In genomic region chr12:751828-752672, GRCh38 we compare ENCODE assay signal across 8 cellular contexts. TPM values are rescaled to one million over a fixed set of nuclear protein-coding genes. Genes with fewer than 3 reads are reported as not detected.
A peak's percentile ranks its signal among the peaks of the same experiment; 100 is the strongest.
DNase-seq lines count a peak whose midpoint lies in the region; ATAC-seq lines count a peak whose summit lies in the region.

Gene WNK1, plus strand, starts transcription at chr12:752579. Its CDS starts 987 bp downstream, at chr12:753566.

- no peaks in the 10 kb centered on the region for H3K27me3 Mint-ChIP-seq in activated CD4-positive, alpha-beta T cell treated with anti-CD3 and anti-CD28 coated beads, Interleukin-2, amount 10 ng/mL, durations not matched to agents 7 days and 5 days

- no peaks in the 10 kb centered on the region for H3K36me3 ChIP-seq in BLaER1

- peak within 1 kb of the TSS; percentile 99 for H3K4me2 ChIP-seq in BLaER1

- POLR2A ChIA-PET in activated CD4-positive, alpha-beta T cell treated with anti-CD3 and anti-CD28 coated beads, Interleukin-2, amount 10 ng/mL, durations not matched to agents 7 days and 5 days (lab: Charles Lee), result interaction anchor here (0.6 to 1.5 kb wide), 6 partner anchors 23 to 137 kb away, joined by 3 to 11 read pairs (median 4); no protein-coding TSS in a partner anchor

- H3K4me1 ChIP-seq in BLaER1, result peaks cover 40% of the 10 kb centered on the region

- peaks cover 34% of the 10 kb centered on the region for H3K36me3 Mint-ChIP-seq in activated CD4-positive, alpha-beta T cell treated with anti-CD3 and anti-CD28 coated beads, Interleukin-2, amount 10 ng/mL, durations not matched to agents 7 days and 5 days (ENCODE audit: low read depth)

- peak within 1 kb of the TSS; percentile 91 for H3K27ac Mint-ChIP-seq in activated CD4-positive, alpha-beta T cell treated with anti-CD3 and anti-CD28 coated beads, Interleukin-2, amount 10 ng/mL, durations not matched to agents 7 days and 5 days

- peak within 1 kb of the TSS; percentile 97 for H3K4me3 Mint-ChIP-seq in activated CD4-positive, alpha-beta T cell treated with anti-CD3 and anti-CD28 coated beads, Interleukin-2, amount 10 ng/mL, durations not matched to agents 7 days and 5 days

- H3K4me1 Mint-ChIP-seq in activated CD4-positive, alpha-beta T cell treated with anti-CD3 and anti-CD28 coated beads, Interleukin-2, amount 10 ng/mL, durations not matched to agents 7 days and 5 days, result peaks cover 28% of the 10 kb centered on the region

- H3K9me3 Mint-ChIP-seq in activated CD4-positive, alpha-beta T cell treated with anti-CD3 and anti-CD28 coated beads, Interleukin-2, amount 10 ng/mL, durations not matched to agents 7 days and 5 days, result no peaks in the 10 kb centered on the region

- H3K9ac ChIP-seq in BLaER1, result peak within 1 kb of the TSS; percentile 94

- CTCF ChIA-PET in activated CD4-positive, alpha-beta T cell treated with anti-CD3 and anti-CD28 coated beads, Interleukin-2, amount 10 ng/mL, durations not matched to agents 7 days and 5 days (lab: Charles Lee), result interaction anchor here (0.6 to 6.1 kb wide), 42 partner anchors 9 to 300 kb away, joined by 3 to 91 read pairs (median 6); partner anchors contain the start of gene NINJ2

- peaks cover 43% of the 10 kb centered on the region for H4K20me1 ChIP-seq in BLaER1

- peak within 1 kb of the TSS; percentile 89 for H3K27ac ChIP-seq in BLaER1

- H3K9me3 ChIP-seq in BLaER1, result no peaks in the 10 kb centered on the region

- no peaks in the 10 kb centered on the region for H3K27me3 ChIP-seq in BLaER1

- DNase-seq in NCI-H69 (lab: John Stamatoyannopoulos, UW) (peak; percentile 100), cortex of kidney (lab: John Stamatoyannopoulos, UW) (peak; percentile 28), left kidney (ENCODE audit: low read depth, low spot score) (peak; percentile 99)
- peak; percentile 97 for DNase-seq in activated CD4-positive, alpha-beta T cell treated with anti-CD3 and anti-CD28 coated beads, Interleukin-2, amount 10 ng/mL, durations not matched to agents 7 days and 5 days
- DNase-seq in stimulated activated CD4-positive, alpha-beta T cell treated with anti-CD3 and anti-CD28 coated beads, Interleukin-2, amount 100 ng/mL, for 4 hours (ENCODE audit: low read depth), result peak; percentile 96

- ATAC-seq in GM19328 (IDR thresholded peaks at IDR 0.05; ENCODE audit: unreplicated experiment) (peak; percentile 47), HG03520 (IDR thresholded peaks at IDR 0.05; ENCODE audit: unreplicated experiment) (peak; percentile 38)

- peak within 1 kb of the TSS; percentile 96 for H3K4me3 ChIP-seq in BLaER1

RNA-seq across cellular contexts. Expression of gene WNK1, which starts in this region (rescaled TPM):
- 100 to 1,000 TPM; 162 to 170 TPM for total RNA-seq in activated CD4-positive, alpha-beta T cell treated with anti-CD3 and anti-CD28 coated beads, Interleukin-2, amount 10 ng/mL, durations not matched to agents 7 days and 5 days

Comparison
In these comparisons a context has a peak if more than half of its experiments do, and no peak if none do; other contexts are left out.
1. Peak in every context shown above with its lines: DNase-seq, ATAC-seq, H3K4me3 ChIP-seq and H3K27ac ChIP-seq.
2. DNase-seq: peak in every context shown above with its lines; median percentile 100 in NCI-H69; 99 in left kidney; 97 in activated CD4-positive, alpha-beta T cell treated with anti-CD3 and anti-CD28 coated beads, Interleukin-2, amount 10 ng/mL, durations not matched to agents 7 days and 5 days; 96 in stimulated activated CD4-positive, alpha-beta T cell treated with anti-CD3 and anti-CD28 coated beads, Interleukin-2, amount 100 ng/mL, for 4 hours; 28 in cortex of kidney.